ENCODE assay signal across 34 cellular contexts in genomic region chr6:29730575-29731126, GRCh38. TPM values are rescaled to one million over a fixed set of nuclear protein-coding genes. Genes with fewer than 3 reads are reported as not detected.
A peak's percentile ranks its signal among the peaks of the same experiment; 100 is the strongest.
DNase-seq lines count a peak whose midpoint lies in the region; ATAC-seq and TF ChIP-seq lines count a peak whose summit lies in the region.
"Had no signal": no experiment of that assay in that cellular context is flagged by ENCODE, and none has a peak within 500 bp of the region (broad histone marks: within the 10 kb centered on the region; RNA-seq: fewer than 3 reads in every experiment).

No MANE protein-coding gene starts in this region.

- CTCF ChIA-PET in activated CD4-positive, alpha-beta memory T cell treated with anti-CD3 and anti-CD28 coated beads for 36 hours (lab: Charles Lee) = no interaction called here
- CTCF ChIA-PET in activated CD4-positive, alpha-beta memory T cell treated with anti-CD3 and anti-CD28 coated beads, Interleukin-2, amount 10 ng/mL, durations not matched to agents 7 days and 5 days (lab: Charles Lee) = interaction anchor here (1.6 to 8.8 kb wide), 3 partner anchors 21 to 34 kb away, joined by 3 to 94 read pairs (median 5); no protein-coding TSS in a partner anchor
- CTCF ChIA-PET in CD4-positive, alpha-beta memory T cell (lab: Charles Lee; ENCODE audit: partially characterized antibody) = interaction anchor here (0.7 kb wide), 1 partner anchor 81 kb away, joined by 3 read pairs; no protein-coding TSS in a partner anchor
- CTCF ChIA-PET in activated B cell treated with CpG ODN at 0.5 μM for 24 hours (lab: Charles Lee) = no interaction called here

- no peaks in the 10 kb centered on the region for H3K27me3 ChIP-seq in CD4-positive, alpha-beta memory T cell (ENCODE audit: insufficient read depth, low read length)
- no peaks in the 10 kb centered on the region for H3K27me3 ChIP-seq in WERI-Rb-1 (ENCODE audit: insufficient read depth, low read depth, severe bottlenecking)
- no peaks in the 10 kb centered on the region for H3K27me3 ChIP-seq in vagina
- H3K27me3 ChIP-seq: adrenal gland, left lung, sigmoid colon, uterus had no signal

- no peak for TF ChIP-seq POLR2A in vagina (IDR thresholded peaks at IDR 0.05)

- H3K36me3 Mint-ChIP-seq in activated CD4-positive, alpha-beta memory T cell treated with anti-CD3 and anti-CD28 coated beads for 36 hours = peaks cover 31% of the 10 kb centered on the region
- peaks cover 33% of the 10 kb centered on the region for H3K36me3 Mint-ChIP-seq in activated CD4-positive, alpha-beta memory T cell treated with anti-CD3 and anti-CD28 coated beads, Interleukin-2, amount 10 ng/mL, durations not matched to agents 7 days and 5 days (ENCODE audit: low read depth)
- H3K36me3 Mint-ChIP-seq in CD4-positive, alpha-beta memory T cell = peaks cover 27 to 31% of the 10 kb centered on the region in 2 donors
- H3K36me3 Mint-ChIP-seq in activated B cell treated with CpG ODN at 0.5 μM for 24 hours (ENCODE audit: low read depth) = peaks cover 33% of the 10 kb centered on the region
- H3K36me3 Mint-ChIP-seq in naive B cell = peaks cover 13 to 20% of the 10 kb centered on the region in 2 donors
- H3K36me3 Mint-ChIP-seq: brain had no signal

- H3K4me1 Mint-ChIP-seq in activated CD4-positive, alpha-beta memory T cell treated with anti-CD3 and anti-CD28 coated beads for 36 hours (ENCODE audit: low read depth) = peaks cover 40% of the 10 kb centered on the region
- H3K4me1 Mint-ChIP-seq in activated CD4-positive, alpha-beta memory T cell treated with anti-CD3 and anti-CD28 coated beads, Interleukin-2, amount 10 ng/mL, durations not matched to agents 7 days and 5 days = peaks cover 31% of the 10 kb centered on the region
- H3K4me1 Mint-ChIP-seq in CD4-positive, alpha-beta memory T cell = peaks cover 40 to 73% (median 58%) of the 10 kb centered on the region in 4 donors
- peaks cover 62% of the 10 kb centered on the region for H3K4me1 Mint-ChIP-seq in activated B cell treated with CpG ODN at 0.5 μM for 24 hours
- peaks cover 40 to 46% (median 41%) of the 10 kb centered on the region in 3 donors for H3K4me1 Mint-ChIP-seq in naive B cell
- H3K4me1 Mint-ChIP-seq: brain had no signal

- ATAC-seq in activated B cell treated with CpG ODN at 0.5 μM for 24 hours (ENCODE audit: low read depth) (no peak), naive B cell (ENCODE audit: low read depth in 2 of 2) (no peak), GM18867 (IDR thresholded peaks at IDR 0.05; ENCODE audit: unreplicated experiment) (no peak)
- ATAC-seq: A549, left lung, psoas muscle had no signal

- no peak overlapping the region for H3K4me3 Mint-ChIP-seq in activated CD4-positive, alpha-beta memory T cell treated with anti-CD3 and anti-CD28 coated beads for 36 hours
- no peak overlapping the region for H3K4me3 Mint-ChIP-seq in activated CD4-positive, alpha-beta memory T cell treated with anti-CD3 and anti-CD28 coated beads, Interleukin-2, amount 10 ng/mL, durations not matched to agents 7 days and 5 days
- H3K4me3 Mint-ChIP-seq in CD4-positive, alpha-beta memory T cell = no peak overlapping the region
- H3K4me3 Mint-ChIP-seq in activated B cell treated with CpG ODN at 0.5 μM for 24 hours (no peak overlapping the region), naive B cell (peak overlapping the region in 1 of 8 donors; percentile 13)
- H3K4me3 Mint-ChIP-seq: activated CD4-positive, alpha-beta T cell treated with anti-CD3 and anti-CD28 coated beads, Interleukin-2, amount 10 ng/mL, durations not matched to agents 24 days and 14 days; brain; H9 had no signal

- peaks cover 28% of the 10 kb centered on the region for H3K36me3 ChIP-seq in CD4-positive, alpha-beta memory T cell (ENCODE audit: insufficient read depth, low read length)
- H3K36me3 ChIP-seq in WERI-Rb-1 (no peaks in the 10 kb centered on the region), vagina (peaks cover 0 to 14% of the 10 kb centered on the region in 2 donors)
- H3K36me3 ChIP-seq: uterus had no signal

- no peaks in the 10 kb centered on the region for H3K9me3 Mint-ChIP-seq in activated CD4-positive, alpha-beta memory T cell treated with anti-CD3 and anti-CD28 coated beads for 36 hours
- no peaks in the 10 kb centered on the region for H3K9me3 Mint-ChIP-seq in activated CD4-positive, alpha-beta memory T cell treated with anti-CD3 and anti-CD28 coated beads, Interleukin-2, amount 10 ng/mL, durations not matched to agents 7 days and 5 days
- H3K9me3 Mint-ChIP-seq in CD4-positive, alpha-beta memory T cell = no peaks in the 10 kb centered on the region
- H3K9me3 Mint-ChIP-seq in activated B cell treated with CpG ODN at 0.5 μM for 24 hours (no peaks in the 10 kb centered on the region), naive B cell (no peaks in the 10 kb centered on the region)
- H3K9me3 Mint-ChIP-seq: activated CD4-positive, alpha-beta T cell treated with anti-CD3 and anti-CD28 coated beads, Interleukin-2, amount 10 ng/mL, durations not matched to agents 24 days and 14 days; H9 had no signal

- H3K27ac Mint-ChIP-seq in activated CD4-positive, alpha-beta memory T cell treated with anti-CD3 and anti-CD28 coated beads for 36 hours = peak overlapping the region; percentile 8
- H3K27ac Mint-ChIP-seq in activated CD4-positive, alpha-beta memory T cell treated with anti-CD3 and anti-CD28 coated beads, Interleukin-2, amount 10 ng/mL, durations not matched to agents 7 days and 5 days = no peak overlapping the region
- peak overlapping the region; percentile 13 to 80 (median 55) for H3K27ac Mint-ChIP-seq in CD4-positive, alpha-beta memory T cell
- H3K27ac Mint-ChIP-seq in activated B cell treated with CpG ODN at 0.5 μM for 24 hours = peak overlapping the region; percentile 2
- H3K27ac Mint-ChIP-seq in naive B cell = peak overlapping the region in 5 of 6 donors; percentile 5 to 98 (median 62)
- H3K27ac Mint-ChIP-seq: activated CD4-positive, alpha-beta T cell treated with anti-CD3 and anti-CD28 coated beads, Interleukin-2, amount 10 ng/mL, durations not matched to agents 24 days and 14 days; brain; H9 had no signal

- H3K9me3 ChIP-seq in CD4-positive, alpha-beta memory T cell (ENCODE audit: control insufficient read depth in 1 of 2, low read length in 2 of 2) = no peaks in the 10 kb centered on the region
- H3K9me3 ChIP-seq in WERI-Rb-1 (ENCODE audit: severe bottlenecking) (no peaks in the 10 kb centered on the region), vagina (no peaks in the 10 kb centered on the region)
- H3K9me3 ChIP-seq: A549, adrenal gland, left lung, psoas muscle, sigmoid colon, thoracic aorta, uterus had no signal

- H3K4me1 ChIP-seq in CD4-positive, alpha-beta memory T cell (ENCODE audit: insufficient read depth, low read length) = peaks cover 40% of the 10 kb centered on the region
- H3K4me1 ChIP-seq in vagina = peaks cover 5% of the 10 kb centered on the region
- H3K4me1 ChIP-seq: A549, adrenal gland, psoas muscle, uterus had no signal

- TF ChIP-seq CTCF in activated B cell treated with CpG ODN at 0.5 μM for 24 hours (IDR thresholded peaks at IDR 0.05) = no peak
- no peak for TF ChIP-seq CTCF in WERI-Rb-1 (IDR thresholded peaks at IDR 0.05; ENCODE audit: low read depth, low read length)
- TF ChIP-seq CTCF in vagina (IDR thresholded peaks at IDR 0.05) = no peak

- POLR2A ChIA-PET in activated CD4-positive, alpha-beta memory T cell treated with anti-CD3 and anti-CD28 coated beads for 36 hours (lab: Charles Lee) = no interaction called here
- POLR2A ChIA-PET in activated CD4-positive, alpha-beta memory T cell treated with anti-CD3 and anti-CD28 coated beads, Interleukin-2, amount 10 ng/mL, durations not matched to agents 7 days and 5 days (lab: Charles Lee) = no interaction called here
- POLR2A ChIA-PET in CD4-positive, alpha-beta memory T cell (lab: Charles Lee; ENCODE audit: partially characterized antibody) = interaction anchor here (0.6 to 14.8 kb wide), 4 partner anchors 8 to 22 kb away, joined by 3 to 158 read pairs (median 51); no protein-coding TSS in a partner anchor
- POLR2A ChIA-PET in activated B cell treated with CpG ODN at 0.5 μM for 24 hours (lab: Charles Lee) = no interaction called here

- intact Hi-C loops in activated CD4-positive, alpha-beta memory T cell treated with anti-CD3 and anti-CD28 coated beads for 36 hours (cut with micrococcal nuclease) = no loop called here
- intact Hi-C loops in CD4-positive, alpha-beta memory T cell (cut with micrococcal nuclease) = no loop called here
- intact Hi-C loops in activated B cell treated with CpG ODN at 0.5 μM for 24 hours (cut with micrococcal nuclease) = no loop called here
- intact Hi-C loops in vagina (cut with DNase I) = no loop called here

- no peak overlapping the region for H3K27ac ChIP-seq in CD4-positive, alpha-beta memory T cell (ENCODE audit: low read depth, low read length)
- H3K27ac ChIP-seq in WERI-Rb-1 (no peak overlapping the region), vagina (no peak overlapping the region)
- H3K27ac ChIP-seq: A549, adrenal gland, left lung, psoas muscle, RWPE1, sigmoid colon, thoracic aorta, uterus had no signal

- no peak for DNase-seq in activated CD4-positive, alpha-beta memory T cell treated with anti-CD3 and anti-CD28 coated beads for 36 hours
- DNase-seq in activated CD4-positive, alpha-beta memory T cell treated with anti-CD3 and anti-CD28 coated beads, Interleukin-2, amount 10 ng/mL, durations not matched to agents 7 days and 5 days = no peak
- DNase-seq in CD4-positive, alpha-beta memory T cell = peak in 1 of 5 donors; percentile 13
- DNase-seq in activated B cell treated with CpG ODN at 0.5 μM for 24 hours = no peak
- DNase-seq in naive B cell = no peak
- no peak for DNase-seq in WERI-Rb-1
- DNase-seq in vagina (ENCODE audit: extremely low spot score in 2 of 2) = no peak
- DNase-seq: activated CD4-positive, alpha-beta T cell treated with anti-CD3 and anti-CD28 coated beads, Interleukin-2, amount 10 ng/mL, durations not matched to agents 24 days and 14 days; adrenal gland; COR-L47; DMS79; GDM1; H9; KBM-7; left lung; mesendoderm; NCI-H1105 treated with DMSO at 0.1 percent for 48 hours; NCI-H2029 treated with DMSO at 0.1 percent for 48 hours; NCI-H2227 treated with DMSO at 0.1 percent for 48 hours; occipital lobe; psoas muscle; sigmoid colon; stimulated activated CD4-positive, alpha-beta T cell treated with anti-CD3 and anti-CD28 coated beads, Interleukin-4, amount 100 ng/mL, for 4 hours; stimulated activated naive CD4-positive, alpha-beta T cell treated with Interleukin-2 at 50 U/mL for 16 hours; T-helper 2 cell; uterus had no signal

- H3K4me3 ChIP-seq in CD4-positive, alpha-beta memory T cell (ENCODE audit: low read length in 2 of 2) = no peak overlapping the region
- H3K4me3 ChIP-seq in WERI-Rb-1 (ENCODE audit: low read depth, low read length) (no peak overlapping the region), vagina (no peak overlapping the region)
- H3K4me3 ChIP-seq: A549, adrenal gland, left lung, psoas muscle, sigmoid colon, thoracic aorta, uterus had no signal

- no peaks in the 10 kb centered on the region for H3K27me3 Mint-ChIP-seq in activated CD4-positive, alpha-beta memory T cell treated with anti-CD3 and anti-CD28 coated beads for 36 hours
- H3K27me3 Mint-ChIP-seq in activated CD4-positive, alpha-beta memory T cell treated with anti-CD3 and anti-CD28 coated beads, Interleukin-2, amount 10 ng/mL, durations not matched to agents 7 days and 5 days = no peaks in the 10 kb centered on the region
- no peaks in the 10 kb centered on the region for H3K27me3 Mint-ChIP-seq in CD4-positive, alpha-beta memory T cell
- H3K27me3 Mint-ChIP-seq in activated B cell treated with CpG ODN at 0.5 μM for 24 hours = no peaks in the 10 kb centered on the region
- H3K27me3 Mint-ChIP-seq in naive B cell = no peaks in the 10 kb centered on the region
- H3K27me3 Mint-ChIP-seq: activated CD4-positive, alpha-beta T cell treated with anti-CD3 and anti-CD28 coated beads, Interleukin-2, amount 10 ng/mL, durations not matched to agents 24 days and 14 days had no signal

RNA-seq across cellular contexts. Expression of gene HLA-F, which starts 7.4 kb away (rescaled TPM):
- total RNA-seq in activated CD4-positive, alpha-beta memory T cell treated with anti-CD3 and anti-CD28 coated beads for 36 hours = 100 to 1,000 TPM; 256 to 270 TPM
- 100 to 1,000 TPM; 318 to 346 TPM for total RNA-seq in activated CD4-positive, alpha-beta memory T cell treated with anti-CD3 and anti-CD28 coated beads, Interleukin-2, amount 10 ng/mL, durations not matched to agents 7 days and 5 days
- 100 to 1,000 TPM; 573 to 585 TPM for total RNA-seq in CD4-positive, alpha-beta memory T cell
- 100 to 1,000 TPM; 379 to 418 TPM for polyA plus RNA-seq in CD4-positive, alpha-beta memory T cell
- total RNA-seq in activated B cell treated with CpG ODN at 0.5 μM for 24 hours (726 and 736 TPM in 2 replicates), vagina (133 TPM)
- 100 to 1,000 TPM; 212 to 354 (median 251) TPM for polyA plus RNA-seq in naive B cell (ENCODE audit: low read depth in 6 of 6)

RNA-seq across cellular contexts. Expression of gene ZFP57, which starts 49.7 kb away (rescaled TPM):
- not detected for total RNA-seq in activated CD4-positive, alpha-beta memory T cell treated with anti-CD3 and anti-CD28 coated beads for 36 hours
- total RNA-seq in activated CD4-positive, alpha-beta memory T cell treated with anti-CD3 and anti-CD28 coated beads, Interleukin-2, amount 10 ng/mL, durations not matched to agents 7 days and 5 days = not detected
- total RNA-seq in CD4-positive, alpha-beta memory T cell = not detected
- polyA plus RNA-seq in CD4-positive, alpha-beta memory T cell = 1 to 10 TPM; 2.4 to 3.0 TPM
- total RNA-seq in activated B cell treated with CpG ODN at 0.5 μM for 24 hours (5.2 and 5.5 TPM in 2 replicates), vagina (3.7 TPM)
- 1 to 10 TPM in 3 of 6 donors, not detected in 3; 1.8 to 3.1 (median 2.5) TPM for polyA plus RNA-seq in naive B cell (ENCODE audit: low read depth in 6 of 6)
- total RNA-seq: cerebellum, HT-29, left lung, myocyte, occipital lobe, psoas muscle, sigmoid colon had no signal

Comparison
In these comparisons a context has a peak if more than half of its experiments do, and no peak if none do; other contexts are left out.
1. CTCF ChIA-PET loops: an anchor here in activated CD4-positive, alpha-beta memory T cell treated with anti-CD3 and anti-CD28 coated beads, Interleukin-2, amount 10 ng/mL, durations not matched to agents 7 days and 5 days (1.6 to 8.8 kb wide) and CD4-positive, alpha-beta memory T cell (0.7 kb wide); none called in activated CD4-positive, alpha-beta memory T cell treated with anti-CD3 and anti-CD28 coated beads for 36 hours and activated B cell treated with CpG ODN at 0.5 μM for 24 hours.